ENCODE assay signal across 16 cellular contexts in genomic region chr11:46383404-46383758, GRCh38. TPM values are rescaled to one million over a fixed set of nuclear protein-coding genes. Genes with fewer than 3 reads are reported as not detected.
DNase-seq lines count a peak whose midpoint lies in the region; ATAC-seq and TF ChIP-seq lines count a peak whose summit lies in the region.
"Had no signal": no experiment of that assay in that cellular context is flagged by ENCODE, and none has a peak within 500 bp of the region (broad histone marks: within the 10 kb centered on the region; RNA-seq: fewer than 3 reads in every experiment).

No MANE protein-coding gene starts in this region.

- peaks cover 11% of the 10 kb centered on the region for H3K4me1 Mint-ChIP-seq in CD4-positive, alpha-beta T cell (ENCODE audit: low read depth)

- peaks cover 43% of the 10 kb centered on the region for H3K27me3 ChIP-seq in CD4-positive, alpha-beta T cell (ENCODE audit: control insufficient read depth, insufficient read depth, low read length)
- H3K27me3 ChIP-seq in RWPE2 (ENCODE audit: insufficient read depth, poor library complexity, severe bottlenecking) (peaks cover 2% of the 10 kb centered on the region), iPS-15b (ENCODE audit: control insufficient read depth, insufficient read depth, low read length) (peaks cover 22% of the 10 kb centered on the region)
- H3K27me3 ChIP-seq: adrenal gland had no signal

- TF ChIP-seq CTCF in 22Rv1 (IDR thresholded peaks at IDR 0.05) (peak; percentile 56), RWPE2 (IDR thresholded peaks at IDR 0.05; ENCODE audit: poor library complexity, severe bottlenecking) (peak; percentile 32), GM10248 (IDR thresholded peaks at IDR 0.05; ENCODE audit: control extremely low read depth, extremely low read depth, low read depth, missing control alignments) (no peak)
- no peak for TF ChIP-seq CTCF in CD4-positive, alpha-beta T cell (IDR thresholded peaks at IDR 0.05)

- H3K9me3 ChIP-seq in CD4-positive, alpha-beta T cell (ENCODE audit: control insufficient read depth, low read length) = no peaks in the 10 kb centered on the region
- H3K9me3 ChIP-seq in RWPE2 (ENCODE audit: severe bottlenecking) (no peaks in the 10 kb centered on the region), iPS-15b (ENCODE audit: control insufficient read depth, insufficient read depth, low read length) (no peaks in the 10 kb centered on the region)
- H3K9me3 ChIP-seq: adrenal gland, sigmoid colon had no signal

- no peaks in the 10 kb centered on the region for H3K4me1 ChIP-seq in RWPE2 (ENCODE audit: insufficient read depth, poor library complexity, severe bottlenecking)
- peaks cover 13% of the 10 kb centered on the region for H3K4me1 ChIP-seq in iPS-15b (ENCODE audit: control insufficient read depth, insufficient read depth, low read length)

- no peak for DNase-seq in CD4-positive, alpha-beta T cell
- no peak for DNase-seq in RWPE2 (ENCODE audit: low spot score)
- DNase-seq in mesenteric fat pad (ENCODE audit: low spot score) = no peak
- no peak for DNase-seq in GM10248 (ENCODE audit: extremely low spot score)
- DNase-seq in NAMALWA (ENCODE audit: low spot score) = no peak
- DNase-seq: activated CD4-positive, CD25-positive, alpha-beta regulatory T cell; central memory CD4-positive, alpha-beta T cell; hippocampal formation; stimulated activated CD4-positive, alpha-beta T cell treated with anti-CD3 and anti-CD28 coated beads, Interleukin-2, amount 100 ng/mL, for 24 hours had no signal

- H3K4me3 ChIP-seq in RWPE2 (ENCODE audit: severe bottlenecking) = no peak overlapping the region
- peak overlapping the region; percentile 80 for H3K4me3 ChIP-seq in iPS-15b (ENCODE audit: low read depth, low read length)
- H3K4me3 ChIP-seq: adrenal gland, sigmoid colon had no signal

- no peaks in the 10 kb centered on the region for H3K9me3 Mint-ChIP-seq in CD4-positive, alpha-beta T cell

- H3K36me3 ChIP-seq in RWPE2 (ENCODE audit: low read depth) (0 out of 2 replicates have a peak, but pooled peaks cover 7% of the 10 kb centered on the region), iPS-15b (ENCODE audit: control insufficient read depth, insufficient read depth, low read length) (peaks cover 12% of the 10 kb centered on the region)
- H3K36me3 ChIP-seq: adrenal gland, sigmoid colon had no signal

- no peak overlapping the region for H3K9ac ChIP-seq in iPS-15b (ENCODE audit: low read depth, low read length)

- no peak for ATAC-seq in CD4-positive, alpha-beta T cell (ENCODE audit: poor library complexity)
- no peak for ATAC-seq in RWPE2 (ENCODE audit: low read depth)
- ATAC-seq in HG02610 (IDR thresholded peaks at IDR 0.05; ENCODE audit: unreplicated experiment) = no peak
- ATAC-seq: Right ventricle myocardium inferior had no signal

- peaks cover 45% of the 10 kb centered on the region for H3K27me3 Mint-ChIP-seq in CD4-positive, alpha-beta T cell

- POLR2A ChIA-PET in CD4-positive, alpha-beta T cell (lab: Charles Lee) = interaction anchor here (0.6 to 1.1 kb wide), 3 partner anchors 9 to 1471 kb away, joined by 3 read pairs; no protein-coding TSS in a partner anchor
- POLR2A ChIA-PET in GM10248 (lab: Yijun Ruan, JAX) = no interaction called here

- H3K36me3 Mint-ChIP-seq in CD4-positive, alpha-beta T cell (ENCODE audit: low read depth) = peaks cover 5% of the 10 kb centered on the region

- peak overlapping the region; percentile 95 for H3K27ac ChIP-seq in 22Rv1
- no peak overlapping the region for H3K27ac ChIP-seq in CD4-positive, alpha-beta T cell (ENCODE audit: low read depth, low read length)
- H3K27ac ChIP-seq in RWPE2 (ENCODE audit: poor library complexity, severe bottlenecking) = no peak overlapping the region
- H3K27ac ChIP-seq: sigmoid colon had no signal

- H3K4me3 Mint-ChIP-seq in CD4-positive, alpha-beta T cell = peak overlapping the region; percentile 76

- no peak overlapping the region for H3K27ac Mint-ChIP-seq in CD4-positive, alpha-beta T cell

- intact Hi-C loops in CD4-positive, alpha-beta T cell (cut with DNase I, micrococcal nuclease) = no loop called here

- CTCF ChIA-PET in CD4-positive, alpha-beta T cell (lab: Charles Lee) = no interaction called here
- CTCF ChIA-PET in GM10248 (lab: Yijun Ruan, JAX) = interaction anchor here (0.9 to 1.7 kb wide), 6 partner anchors 9 to 234 kb away, joined by 3 to 10 read pairs (median 4); partner anchors contain the start of genes ATG13, CHRM4 and HARBI1

RNA-seq across cellular contexts. Expression of gene MDK, which starts 1.9 kb away (rescaled TPM):
- 1 to 10 TPM; 5.5 to 6.5 TPM for total RNA-seq in CD4-positive, alpha-beta T cell
- 13.9 TPM for total RNA-seq in mesenteric fat pad

RNA-seq across cellular contexts. Expression of gene CHRM4, which starts 8.2 kb away (rescaled TPM):
- 1 to 10 TPM; 3.2 to 3.7 TPM for total RNA-seq in CD4-positive, alpha-beta T cell
- total RNA-seq in mesenteric fat pad = not detected
- total RNA-seq: activated CD8-positive, alpha-beta memory T cell treated with anti-CD3 and anti-CD28 coated beads for 36 hours; Right ventricle myocardium inferior had no signal

RNA-seq across cellular contexts. Expression of gene DGKZ, which starts 36.1 kb away (rescaled TPM):
- total RNA-seq in CD4-positive, alpha-beta T cell = 100 to 1,000 TPM; 159 to 166 TPM
- total RNA-seq in mesenteric fat pad = 54.3 TPM

Comparison
In these comparisons a context has a peak if more than half of its experiments do, and no peak if none do; other contexts are left out.
1. CTCF ChIP-seq: peak in 22Rv1 (single experiment) and RWPE2 (single experiment); none in CD4-positive, alpha-beta T cell (single experiment) and GM10248 (single experiment).